ENCODE assay signal across 1 cellular context in genomic region chr19:14103310-14103709, GRCh38.
TF ChIP-seq lines count a peak whose summit lies in the region.

No MANE protein-coding gene starts in this region.

TF ChIP-seq in HepG2, 621 proteins besides CTCF, POLR2A, EP300 and RAD21:
- TF ChIP-seq CEBPG (CRISPR knock-in tag; IDR thresholded peaks at IDR 0.05) (no peak), ZNF10 (CRISPR knock-in tag; IDR thresholded peaks at IDR 0.05; ENCODE audit: borderline replicate concordance, low read depth) (no peak), ZNF781 (CRISPR knock-in tag; IDR thresholded peaks at IDR 0.05; ENCODE audit: borderline replicate concordance, not compliant biosample characterization) (no peak)
